25 cellular contexts compared by ENCODE assay signal in genomic region chr3:145286937-145287336, GRCh38.
A peak's percentile ranks its signal among the peaks of the same experiment; 100 is the strongest.
DNase-seq lines count a peak whose midpoint lies in the region; ATAC-seq, FAIRE-seq and TF ChIP-seq lines count a peak whose summit lies in the region.
"Had no signal": no experiment of that assay in that cellular context is flagged by ENCODE, and none has a peak within 500 bp of the region (broad histone marks: within the 10 kb centered on the region; RNA-seq: fewer than 3 reads in every experiment).

No MANE protein-coding gene starts in this region.

- 0% methylated on average over 1 of the region's 1 CpG for WGBS in GM12878 (ENCODE audit: insufficient coverage, insufficient replicate concordance, low lambda C conversion rate, missing lambda C conversion rate)
- 2% methylated on average over 1 of the region's 1 CpG for WGBS in SK-N-SH (ENCODE audit: low lambda C conversion rate)

- in situ Hi-C loops in GM12878 (cut with MboI): no loop called here

- H3K4me2 ChIP-seq in GM12878 (ENCODE audit: control insufficient read depth, insufficient read depth) (peak overlapping the region; percentile 9; the same call in 1 of the 2 replicates), SK-N-SH (no peak overlapping the region)
- H3K4me2 ChIP-seq: PC-9 had no signal

- intact Hi-C loops in GM12878 (cut with micrococcal nuclease; ENCODE audit: unreplicated experiment): no loop called here

- BruUV-seq in GM12878 (replicated peaks; lab: Mats Ljungman, UMichigan): no TSS peak

- H2AFZ ChIP-seq in GM12878 (ENCODE audit: control insufficient read depth, low read depth, low read length) (no peak overlapping the region), SK-N-SH (ENCODE audit: low read depth) (no peak overlapping the region)
- H2AFZ ChIP-seq: PC-9 had no signal

- no peak for TF ChIP-seq POLR2A in GM12878 (IDR thresholded peaks at IDR 0.05; ENCODE audit: low read depth, low read length)

- no peaks in the 10 kb centered on the region for H3K27me3 ChIP-seq in GM12878 (replicated peaks in 1 of 2; ENCODE audit: control insufficient read depth in 2 of 2, insufficient read depth in 2 of 2, low read length in 1 of 2)
- no peaks in the 10 kb centered on the region for H3K27me3 ChIP-seq in SK-N-SH (ENCODE audit: insufficient read depth)
- H3K27me3 ChIP-seq: right lobe of liver had no signal

- DNase-seq in GM12878 (ENCODE audit: low read depth, low spot score) (no peak), SK-N-SH (no peak)
- no peak for DNase-seq in central memory CD4-positive, alpha-beta T cell
- DNase-seq: activated CD4-positive, alpha-beta T cell treated with anti-CD3 and anti-CD28 coated beads, Interleukin-2, amount 50 U/mL, for 48 hours; activated T-cell treated with anti-CD3 and anti-CD28 coated beads for 4 hours; amniotic stem cell; CD8-positive, alpha-beta T cell; DND-41; left cardiac atrium; mesenchymal stem cell; naive thymus-derived CD8-positive, alpha-beta T cell; NCI-H146; NCI-H2227 treated with DMSO at 0.1 percent for 48 hours; PC-9; right lobe of liver; SIG-M5; WERI-Rb-1 had no signal

- no peak overlapping the region for H3K4me3 ChIP-seq in GM12878
- H3K4me3 ChIP-seq in SK-N-SH (ENCODE audit: low read depth in 2 of 2, low read length in 1 of 2): no peak overlapping the region
- H3K4me3 ChIP-seq: PC-9, right lobe of liver, thoracic aorta had no signal

- SMC1A ChIA-PET in GM12878 (lab: Charles Lee; ENCODE audit: uncharacterized antibody, unreplicated experiment): no interaction called here

- TF ChIP-seq RAD21 in GM12878 (IDR thresholded peaks at IDR 0.05; ENCODE audit: insufficient read depth, low read depth, low read length) (no peak), SK-N-SH (IDR thresholded peaks at IDR 0.05; ENCODE audit: low read length) (no peak)

- H4K20me1 ChIP-seq in GM12878 (ENCODE audit: control insufficient read depth, insufficient read depth) (no peaks in the 10 kb centered on the region), SK-N-SH (ENCODE audit: insufficient read depth) (no peaks in the 10 kb centered on the region)

- H3K9ac ChIP-seq in GM12878 (ENCODE audit: control insufficient read depth, insufficient read depth, low read length) (no peak overlapping the region), SK-N-SH (no peak overlapping the region)

- no peak for TF ChIP-seq CTCF in GM12878 (IDR thresholded peaks at IDR 0.05 in 2 of 3, conservative IDR thresholded peaks at IDR 0.05 in 1 of 3; ENCODE audit: control insufficient read depth in 2 of 3, extremely low read depth in 1 of 3, insufficient read depth in 1 of 3, low read depth in 3 of 3, low read length in 3 of 3)
- no peak for TF ChIP-seq CTCF in SK-N-SH (IDR thresholded peaks at IDR 0.05)

- TF ChIP-seq EP300 in GM12878 (IDR thresholded peaks at IDR 0.05; ENCODE audit: borderline replicate concordance in 1 of 2, control insufficient read depth in 1 of 2, low read depth in 2 of 2, low read length in 2 of 2): no peak
- no peak for TF ChIP-seq EP300 in SK-N-SH (IDR thresholded peaks at IDR 0.05; ENCODE audit: borderline replicate concordance in 1 of 2, low read depth in 1 of 2, low read length in 1 of 2)

- RAD21 ChIA-PET in GM12878 (lab: Charles Lee; ENCODE audit: unreplicated experiment): no interaction called here

- CTCF ChIA-PET in GM12878 (lab: Yijun Ruan, JAX) (no interaction called here), SK-N-SH (lab: Yijun Ruan, JAX) (no interaction called here)

- peak; percentile 23 for FAIRE-seq in GM12878 (lab: Jason Lieb, UNC)
- FAIRE-seq: frontal cortex had no signal

- H3K9me3 ChIP-seq in GM12878 (replicated peaks; ENCODE audit: control insufficient read depth, insufficient read depth, low read length) (no peaks in the 10 kb centered on the region), SK-N-SH (no peaks in the 10 kb centered on the region)
- H3K9me3 ChIP-seq: right lobe of liver, thoracic aorta had no signal

- H3K79me2 ChIP-seq in GM12878 (ENCODE audit: control insufficient read depth, insufficient read depth, low read length) (no peaks in the 10 kb centered on the region), SK-N-SH (ENCODE audit: insufficient read depth) (no peaks in the 10 kb centered on the region)

- no peaks in the 10 kb centered on the region for H3K9me2 ChIP-seq in SK-N-SH

- peak; percentile 71 for ATAC-seq in GM18867 (IDR thresholded peaks at IDR 0.05; ENCODE audit: unreplicated experiment)
- ATAC-seq in GM21717 (IDR thresholded peaks at IDR 0.05; ENCODE audit: unreplicated experiment): peak; percentile 91
- ATAC-seq in HG03103 (IDR thresholded peaks at IDR 0.05; ENCODE audit: low read depth, unreplicated experiment): peak; percentile 57
- peak; percentile 74 for ATAC-seq in GM12878
- ATAC-seq in esophagus mucosa: no peak
- ATAC-seq: CD8-positive, alpha-beta T cell; left cardiac atrium; naive thymus-derived CD8-positive, alpha-beta T cell; right lobe of liver; stimulated activated effector memory CD8-positive, alpha-beta T cell treated with anti-CD3 and anti-CD28 coated beads, Interleukin-12 subunit alpha, Interleukin-12 subunit beta, amount 100 ng/mL, for 72 hours had no signal

- H3K4me1 ChIP-seq in GM12878 (ENCODE audit: control insufficient read depth, insufficient read depth, low read length) (no peaks in the 10 kb centered on the region), SK-N-SH (ENCODE audit: control insufficient read depth in 1 of 2, insufficient read depth in 2 of 2, low read depth in 1 of 2, low read length in 1 of 2) (no peaks in the 10 kb centered on the region; a peak in 1 of 4 replicates)
- H3K4me1 ChIP-seq: right lobe of liver had no signal

- H3K27ac ChIP-seq in GM12878 (ENCODE audit: control insufficient read depth, insufficient read depth) (no peak overlapping the region), SK-N-SH (ENCODE audit: low read depth in 2 of 2, low read length in 1 of 2) (no peak overlapping the region)
- H3K27ac ChIP-seq: epithelial cell of prostate, PC-9, right lobe of liver, thoracic aorta, WERI-Rb-1 had no signal

- POLR2A ChIA-PET in GM12878 (lab: Charles Lee) (no interaction called here), SK-N-SH (lab: Yijun Ruan, JAX) (no interaction called here)

- H3F3A ChIP-seq in SK-N-SH (replicated peaks; ENCODE audit: insufficient read depth): no peaks in the 10 kb centered on the region

- H3K36me3 ChIP-seq in GM12878 (ENCODE audit: control insufficient read depth in 2 of 2, insufficient read depth in 2 of 2, low read length in 1 of 2) (no peaks in the 10 kb centered on the region), SK-N-SH (replicated peaks in 1 of 2; ENCODE audit: control insufficient read depth in 1 of 2, insufficient read depth in 2 of 2, low read length in 1 of 2) (no peaks in the 10 kb centered on the region)
- H3K36me3 ChIP-seq: right lobe of liver, thoracic aorta, WERI-Rb-1 had no signal

TF ChIP-seq in GM12878, 131 proteins besides CTCF, POLR2A, EP300 and RAD21 (continues in another document):
- TF ChIP-seq SRF (IDR thresholded peaks at IDR 0.05; ENCODE audit: low read depth in 2 of 2, low read length in 2 of 2) (no peak), NFIC (IDR thresholded peaks at IDR 0.05; ENCODE audit: low read depth, low read length) (peak; percentile 30; the same call in 1 of the 2 replicates), LARP7 (IDR thresholded peaks at IDR 0.05) (no peak), POU2F2 (IDR thresholded peaks at IDR 0.05; ENCODE audit: borderline replicate concordance, low read depth, low read length) (no peak), SMARCA5 (IDR thresholded peaks at IDR 0.05) (no peak), NR2C2 (IDR thresholded peaks at IDR 0.05; ENCODE audit: borderline replicate concordance, control insufficient read depth, insufficient read length, low read depth) (no peak)

TF ChIP-seq in SK-N-SH, 30 proteins besides CTCF, POLR2A, EP300 and RAD21 (continues in another document):
- TF ChIP-seq TEAD4 (IDR thresholded peaks at IDR 0.05; ENCODE audit: borderline replicate concordance, insufficient read depth) (no peak), NRF1 (IDR thresholded peaks at IDR 0.05; ENCODE audit: low read depth, low read length) (no peak), YY1 (IDR thresholded peaks at IDR 0.05; ENCODE audit: low read depth) (no peak), GATA2 (CRISPR knock-in tag; IDR thresholded peaks at IDR 0.05) (no peak), RXRA (IDR thresholded peaks at IDR 0.05; ENCODE audit: borderline replicate concordance, low read depth) (no peak), MAX (IDR thresholded peaks at IDR 0.05; ENCODE audit: low read depth) (no peak), NFIC (IDR thresholded peaks at IDR 0.05; ENCODE audit: borderline replicate concordance) (no peak), POLR2AphosphoS5 (IDR thresholded peaks at IDR 0.05; ENCODE audit: low read depth, low read length) (no peak), PBX3 (IDR thresholded peaks at IDR 0.05) (no peak)
- TF ChIP-seq, protein P1, sequence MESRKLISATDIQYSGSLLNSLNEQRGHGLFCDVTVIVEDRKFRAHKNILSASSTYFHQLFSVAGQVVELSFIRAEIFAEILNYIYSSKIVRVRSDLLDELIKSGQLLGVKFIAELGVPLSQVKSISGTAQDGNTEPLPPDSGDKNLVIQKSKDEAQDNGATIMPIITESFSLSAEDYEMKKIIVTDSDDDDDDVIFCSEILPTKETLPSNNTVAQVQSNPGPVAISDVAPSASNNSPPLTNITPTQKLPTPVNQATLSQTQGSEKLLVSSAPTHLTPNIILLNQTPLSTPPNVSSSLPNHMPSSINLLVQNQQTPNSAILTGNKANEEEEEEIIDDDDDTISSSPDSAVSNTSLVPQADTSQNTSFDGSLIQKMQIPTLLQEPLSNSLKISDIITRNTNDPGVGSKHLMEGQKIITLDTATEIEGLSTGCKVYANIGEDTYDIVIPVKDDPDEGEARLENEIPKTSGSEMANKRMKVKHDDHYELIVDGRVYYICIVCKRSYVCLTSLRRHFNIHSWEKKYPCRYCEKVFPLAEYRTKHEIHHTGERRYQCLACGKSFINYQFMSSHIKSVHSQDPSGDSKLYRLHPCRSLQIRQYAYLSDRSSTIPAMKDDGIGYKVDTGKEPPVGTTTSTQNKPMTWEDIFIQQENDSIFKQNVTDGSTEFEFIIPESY (IDR thresholded peaks at IDR 0.05; ENCODE audit: borderline replicate concordance, low read depth): no peak
